In the genomic region with DNA sequence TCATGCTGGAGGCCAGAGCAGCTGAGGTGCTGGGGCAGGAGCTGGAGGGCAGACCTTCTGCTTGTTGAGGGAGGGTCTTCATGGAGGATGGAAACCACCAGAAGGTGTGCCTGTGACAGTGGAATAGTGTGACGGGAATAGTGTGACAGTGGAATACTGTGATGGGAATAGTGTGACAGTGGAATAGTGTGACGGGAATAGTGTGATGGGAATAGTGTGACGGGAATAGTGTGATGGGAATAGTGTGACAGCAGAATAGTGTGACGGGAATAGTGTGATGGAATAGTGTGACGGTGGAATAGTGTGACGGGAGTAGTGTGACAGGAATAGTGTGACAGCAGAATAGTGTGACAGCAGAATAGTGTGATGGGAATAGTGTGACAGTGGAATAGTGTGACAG, we compare ENCODE assay signal across 12 cellular contexts.
DNase-seq lines count a peak whose midpoint lies in the region; ATAC-seq and TF ChIP-seq lines count a peak whose summit lies in the region.
"Had no signal": no experiment of that assay in that cellular context is flagged by ENCODE, and none has a peak within 500 bp of the region (broad histone marks: within the 10 kb centered on the region; RNA-seq: fewer than 3 reads in every experiment).

No MANE protein-coding gene starts in this region.

- H3K4me3 ChIP-seq in cardiac fibroblast (replicated peaks in 1 of 2; ENCODE audit: low read depth in 2 of 2, low read length in 2 of 2) (no peak overlapping the region), lower lobe of right lung (no peak overlapping the region), BE2C (ENCODE audit: low read depth, low read length) (no peak overlapping the region), foreskin fibroblast (ENCODE audit: low read depth in 1 of 2, low read length in 2 of 2) (no peak overlapping the region)

- TF ChIP-seq CTCF in cardiac fibroblast (IDR thresholded peaks at IDR 0.05; ENCODE audit: low read depth, low read length) (no peak), lower lobe of right lung (IDR thresholded peaks at IDR 0.05) (no peak), BE2C (IDR thresholded peaks at IDR 0.05; ENCODE audit: low read depth, low read length) (no peak), foreskin fibroblast (IDR thresholded peaks at IDR 0.05; ENCODE audit: low read depth, low read length) (no peak)

- H3K9me3 ChIP-seq in lower lobe of right lung: no peaks in the 10 kb centered on the region
- H3K9me3 ChIP-seq in BE2C: no peaks in the 10 kb centered on the region

- DNase-seq in left cardiac atrium (no peak), Right ventricle myocardium inferior (ENCODE audit: missing footprints) (no peak), cardiac fibroblast (ENCODE audit: low read depth in 2 of 2) (peak; percentile 1 to 3), lower lobe of right lung (no peak), BE2C (no peak), HPDE6-E6E7 (ENCODE audit: extremely low spot score) (no peak), SW480 (ENCODE audit: low spot score) (no peak), foreskin fibroblast (no peak)
- DNase-seq: AML-193, head of caudate nucleus, NCI-H146 had no signal

- no peak overlapping the region for H3K27ac ChIP-seq in lower lobe of right lung
- H3K27ac ChIP-seq: HL-60 had no signal

- no peaks in the 10 kb centered on the region for H3K4me1 ChIP-seq in lower lobe of right lung
- H3K4me1 ChIP-seq in BE2C: no peaks in the 10 kb centered on the region

- H3K27me3 ChIP-seq in lower lobe of right lung (ENCODE audit: low read depth): no peaks in the 10 kb centered on the region
- H3K27me3 ChIP-seq in BE2C: 0 out of 2 replicates have a peak, but pooled peaks cover 6% of the 10 kb centered on the region

- ATAC-seq in left cardiac atrium: peak; percentile 57 to 79
- no peak for ATAC-seq in Right ventricle myocardium inferior
- peak; percentile 81 to 84 for ATAC-seq in lower lobe of right lung

- H3K36me3 ChIP-seq in lower lobe of right lung (no peaks in the 10 kb centered on the region), BE2C (no peaks in the 10 kb centered on the region)

- intact Hi-C loops in left cardiac atrium (cut with DNase I): no loop called here
- intact Hi-C loops in Right ventricle myocardium inferior (cut with DNase I): no loop called here
- intact Hi-C loops in lower lobe of right lung (cut with DNase I): no loop called here

Comparison
In these comparisons a context has a peak if more than half of its experiments do, and no peak if none do; other contexts are left out.
1. DNase-seq: peak in cardiac fibroblast (2 of 2); none in left cardiac atrium (single experiment), Right ventricle myocardium inferior (single experiment), lower lobe of right lung (single experiment), BE2C (single experiment), HPDE6-E6E7 (single experiment), SW480 (single experiment) and foreskin fibroblast (0 of 2).